ENCODE assay signal across 1 cellular context in the genomic region with DNA sequence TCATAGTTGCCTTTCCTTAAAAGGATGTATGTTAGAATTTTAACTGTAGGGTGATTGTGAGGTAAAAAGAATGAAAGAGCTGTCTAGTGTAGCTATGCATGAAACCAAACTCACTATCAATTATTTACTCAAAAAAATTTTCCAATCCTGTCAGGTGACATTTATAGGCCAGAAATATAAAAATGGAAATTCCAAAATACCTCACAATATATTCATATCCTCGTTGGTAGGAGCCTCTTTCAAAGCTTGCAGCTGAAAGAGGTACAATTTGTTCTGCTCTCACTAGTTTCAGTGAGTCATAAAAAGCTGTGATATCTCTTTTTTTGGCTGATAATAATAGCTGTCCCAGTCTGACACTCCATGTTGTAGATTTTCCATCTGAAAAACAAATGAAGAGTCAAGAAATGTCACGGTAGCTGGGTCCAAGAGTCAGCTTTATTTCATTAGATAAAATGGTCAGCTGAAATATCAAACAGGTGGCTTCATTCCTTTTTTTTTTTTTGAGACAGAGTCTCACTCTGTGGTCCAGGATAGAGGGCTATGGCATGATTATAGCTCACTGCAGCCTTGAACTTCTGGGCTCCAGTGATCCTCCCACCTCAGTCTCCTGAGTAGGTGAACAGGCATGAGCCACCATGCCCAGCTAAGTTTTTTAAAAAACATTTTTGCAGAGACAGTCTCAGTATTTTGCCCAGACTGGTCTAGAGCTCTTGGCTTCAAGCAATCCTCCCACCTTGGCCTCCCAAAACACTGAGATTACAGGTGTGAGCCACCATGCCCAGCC.
TF ChIP-seq lines count a peak whose summit lies in the region.

No MANE protein-coding gene starts in this region.

TF ChIP-seq in GM12878, 131 proteins besides CTCF, POLR2A, EP300 and RAD21:
- TF ChIP-seq FOXM1 (IDR thresholded peaks at IDR 0.05; ENCODE audit: low read depth, low read length): 0 out of 2 replicates have a peak, but pooled peaks have one; percentile 20
- peak; percentile 46 for TF ChIP-seq JUNB (IDR thresholded peaks at IDR 0.05)
- no peak for TF ChIP-seq EZH2 (IDR thresholded peaks at IDR 0.05; ENCODE audit: borderline replicate concordance, control insufficient read depth, low read depth, low read length)
